Comparison of ENCODE assay signal across 8 cellular contexts in genomic region chr20:62181808-62182207, GRCh38. TPM values are rescaled to one million over a fixed set of nuclear protein-coding genes. Genes with fewer than 3 reads are reported as not detected.
DNase-seq lines count a peak whose midpoint lies in the region; ATAC-seq, FAIRE-seq and TF ChIP-seq lines count a peak whose summit lies in the region.

No MANE protein-coding gene starts in this region.

- H3K27me3 ChIP-seq in heart left ventricle = no peaks in the 10 kb centered on the region
- no peaks in the 10 kb centered on the region for H3K27me3 ChIP-seq in kidney epithelial cell (ENCODE audit: control insufficient read depth, insufficient read depth, low read length)
- no peaks in the 10 kb centered on the region for H3K27me3 ChIP-seq in transverse colon

- intact Hi-C loops in heart left ventricle (cut with DNase I) (loop anchor here in 5 of 10 donors (5.0 to 10.0 kb wide), 5 partner anchors 35 to 203 kb away; partner anchors contain the start of genes OSBPL2 (in 3 of the 5) and RPS21 (in 2 of the 5)), left ventricle myocardium superior (cut with micrococcal nuclease) (no loop called here), transverse colon (cut with DNase I; ENCODE audit: low total_unique reads) (loop anchor here (10.0 kb wide), 1 partner anchor 53 kb away; the partner anchor contains the start of gene OSBPL2)
- intact Hi-C loops in activated T-helper 1 cell treated with anti-CD3 and anti-CD28 coated beads, Interleukin-12 subunit alpha, Interleukin-12 subunit beta, Interleukin-2, Interleukin-4 antibody, amounts not matched to agents 30 ng/mL and 10 ng/mL and 1 ng/mL, durations not matched to agents 14 hours and 24 hours and 36 hours (cut with micrococcal nuclease) = loop anchor here (1.0 to 5.0 kb wide), 7 partner anchors 25 to 320 kb away; partner anchors contain the start of genes ADRM1, LSM14B and RPS21

- H3K4me1 ChIP-seq in heart left ventricle = peaks cover 4 to 25% (median 18%) of the 10 kb centered on the region in 12 donors
- peaks cover 7 to 20% (median 18%) of the 10 kb centered on the region in 4 donors for H3K4me1 ChIP-seq in transverse colon

- no peaks in the 10 kb centered on the region for H3K36me3 Mint-ChIP-seq in activated T-helper 1 cell treated with anti-CD3 and anti-CD28 coated beads, Interleukin-12 subunit alpha, Interleukin-12 subunit beta, Interleukin-2, Interleukin-4 antibody, amounts not matched to agents 30 ng/mL and 10 ng/mL and 1 ng/mL, durations not matched to agents 14 hours and 24 hours and 36 hours (ENCODE audit: low read depth)

- TF ChIP-seq CTCF in heart left ventricle (IDR thresholded peaks at IDR 0.05) = no peak
- no peak for TF ChIP-seq CTCF in kidney epithelial cell (IDR thresholded peaks at IDR 0.05; ENCODE audit: insufficient read depth, low read length, poor library complexity, severe bottlenecking)
- no peak for TF ChIP-seq CTCF in transverse colon (IDR thresholded peaks at IDR 0.05)

- peaks cover 32% of the 10 kb centered on the region for H3K4me1 Mint-ChIP-seq in activated T-helper 1 cell treated with anti-CD3 and anti-CD28 coated beads, Interleukin-12 subunit alpha, Interleukin-12 subunit beta, Interleukin-2, Interleukin-4 antibody, amounts not matched to agents 30 ng/mL and 10 ng/mL and 1 ng/mL, durations not matched to agents 14 hours and 24 hours and 36 hours (ENCODE audit: low read depth)

- H3K27ac ChIP-seq in heart left ventricle (peak overlapping the region in 7 of 12 donors; percentile 84 to 99 (median 96)), transverse colon (peak overlapping the region; percentile 94 to 98 (median 96))

- H3K9me3 ChIP-seq in heart left ventricle (no peaks in the 10 kb centered on the region), transverse colon (no peaks in the 10 kb centered on the region)

- ATAC-seq in heart left ventricle = no peak
- ATAC-seq in left ventricle myocardium superior = no peak
- no peak for ATAC-seq in GM21390 (IDR thresholded peaks at IDR 0.05; ENCODE audit: unreplicated experiment)

- peak overlapping the region in 10 of 12 donors; percentile 77 to 99 (median 95) for H3K4me3 ChIP-seq in heart left ventricle
- H3K4me3 ChIP-seq in kidney epithelial cell (ENCODE audit: low read depth, low read length) = peak overlapping the region; percentile 73
- H3K4me3 ChIP-seq in transverse colon = peak overlapping the region in 1 of 4 donors; percentile 88

- H3K36me3 ChIP-seq in heart left ventricle (peaks cover 0 to 30% (median 15%) of the 10 kb centered on the region in 9 donors), kidney epithelial cell (ENCODE audit: control insufficient read depth, insufficient read depth, low read length) (no peaks in the 10 kb centered on the region), transverse colon (no peaks in the 10 kb centered on the region)

- no peak for TF ChIP-seq POLR2A in heart left ventricle (IDR thresholded peaks at IDR 0.05)
- TF ChIP-seq POLR2A in transverse colon (IDR thresholded peaks at IDR 0.05) = no peak

- no peaks in the 10 kb centered on the region for H3K27me3 Mint-ChIP-seq in activated T-helper 1 cell treated with anti-CD3 and anti-CD28 coated beads, Interleukin-12 subunit alpha, Interleukin-12 subunit beta, Interleukin-2, Interleukin-4 antibody, amounts not matched to agents 30 ng/mL and 10 ng/mL and 1 ng/mL, durations not matched to agents 14 hours and 24 hours and 36 hours (ENCODE audit: insufficient read depth)

- no peak for DNase-seq in heart left ventricle
- no peak for DNase-seq in left ventricle myocardium superior
- DNase-seq in activated T-helper 1 cell treated with anti-CD3 and anti-CD28 coated beads, Interleukin-12 subunit alpha, Interleukin-12 subunit beta, Interleukin-2, Interleukin-4 antibody, amounts not matched to agents 30 ng/mL and 10 ng/mL and 1 ng/mL, durations not matched to agents 14 hours and 24 hours and 36 hours (ENCODE audit: low spot score) = no peak
- no peak for DNase-seq in kidney epithelial cell (ENCODE audit: low read depth)
- no peak for DNase-seq in transverse colon
- DNase-seq in NCI-H2196 (lab: John Stamatoyannopoulos, UW; ENCODE audit: unreplicated experiment) = no peak
- no peak for DNase-seq in HTR-8/SVneo (ENCODE audit: insufficient read length, low spot score)

- no peak for FAIRE-seq in HTR-8/SVneo (lab: Jason Lieb, UNC)

- H3K9me3 Mint-ChIP-seq in activated T-helper 1 cell treated with anti-CD3 and anti-CD28 coated beads, Interleukin-12 subunit alpha, Interleukin-12 subunit beta, Interleukin-2, Interleukin-4 antibody, amounts not matched to agents 30 ng/mL and 10 ng/mL and 1 ng/mL, durations not matched to agents 14 hours and 24 hours and 36 hours = no peaks in the 10 kb centered on the region

- peak overlapping the region; percentile 93 for H3K27ac Mint-ChIP-seq in activated T-helper 1 cell treated with anti-CD3 and anti-CD28 coated beads, Interleukin-12 subunit alpha, Interleukin-12 subunit beta, Interleukin-2, Interleukin-4 antibody, amounts not matched to agents 30 ng/mL and 10 ng/mL and 1 ng/mL, durations not matched to agents 14 hours and 24 hours and 36 hours

- no peak for TF ChIP-seq EP300 in transverse colon (IDR thresholded peaks at IDR 0.05; ENCODE audit: low read depth)

- peak overlapping the region; percentile 92 for H3K4me3 Mint-ChIP-seq in activated T-helper 1 cell treated with anti-CD3 and anti-CD28 coated beads, Interleukin-12 subunit alpha, Interleukin-12 subunit beta, Interleukin-2, Interleukin-4 antibody, amounts not matched to agents 30 ng/mL and 10 ng/mL and 1 ng/mL, durations not matched to agents 14 hours and 24 hours and 36 hours

- in situ Hi-C loops in transverse colon (cut with MboI; ENCODE audit: low pct_ligation_motif_present in 1 of 4, low pct_unique_long_range_greater_than_20kb in 1 of 4, low sequenced_read_pairs in 3 of 4) = no loop called here

- WGBS in heart left ventricle, 4 donors = 89 to 97% (median 91%) methylated on average over 2 of the region's 2 CpGs
- WGBS in transverse colon (ENCODE audit: low coverage in 1 of 2), 2 donors = 84 to 90% methylated on average over 2 of the region's 2 CpGs

RNA-seq across cellular contexts. Expression of gene MTG2, which starts 1.0 kb away (rescaled TPM):
- total RNA-seq in heart left ventricle (10 to 100 TPM; 20.7 to 36.8 (median 26.5) TPM), left ventricle myocardium superior (27.3 TPM), kidney epithelial cell (19.5 and 31.9 TPM in 2 replicates), transverse colon (10 to 100 TPM in 3 of 4 donors, 1 to 10 TPM in 1; 9.8 to 58.0 (median 23.1) TPM)
- 10 to 100 TPM; 28.9 to 40.7 TPM for polyA plus RNA-seq in heart left ventricle
- 45.4 and 46.3 TPM in 2 replicates for total RNA-seq in activated T-helper 1 cell treated with anti-CD3 and anti-CD28 coated beads, Interleukin-12 subunit alpha, Interleukin-12 subunit beta, Interleukin-2, Interleukin-4 antibody, amounts not matched to agents 30 ng/mL and 10 ng/mL and 1 ng/mL, durations not matched to agents 14 hours and 24 hours and 36 hours

RNA-seq across cellular contexts. Expression of gene SS18L1, which starts 38.2 kb away (rescaled TPM):
- total RNA-seq in heart left ventricle (10 to 100 TPM in 2 of 9 donors, 1 to 10 TPM in 7; 6.5 to 12.4 (median 8.6) TPM), left ventricle myocardium superior (10.7 TPM), kidney epithelial cell (9.6 and 15.9 TPM in 2 replicates), transverse colon (10 to 100 TPM; 14.7 to 23.2 (median 22.1) TPM)
- 1 to 10 TPM; 7.8 to 7.9 TPM for polyA plus RNA-seq in heart left ventricle
- 24.3 and 29.4 TPM in 2 replicates for total RNA-seq in activated T-helper 1 cell treated with anti-CD3 and anti-CD28 coated beads, Interleukin-12 subunit alpha, Interleukin-12 subunit beta, Interleukin-2, Interleukin-4 antibody, amounts not matched to agents 30 ng/mL and 10 ng/mL and 1 ng/mL, durations not matched to agents 14 hours and 24 hours and 36 hours

RNA-seq across cellular contexts. Expression of gene HRH3, which starts 38.3 kb away (rescaled TPM):
- not detected for total RNA-seq in heart left ventricle
- polyA plus RNA-seq in heart left ventricle = not detected
- total RNA-seq in left ventricle myocardium superior = not detected
- not detected in 2 replicates for total RNA-seq in activated T-helper 1 cell treated with anti-CD3 and anti-CD28 coated beads, Interleukin-12 subunit alpha, Interleukin-12 subunit beta, Interleukin-2, Interleukin-4 antibody, amounts not matched to agents 30 ng/mL and 10 ng/mL and 1 ng/mL, durations not matched to agents 14 hours and 24 hours and 36 hours
- not detected in 2 replicates for total RNA-seq in kidney epithelial cell
- total RNA-seq in transverse colon = not detected

RNA-seq across cellular contexts. Expression of gene PSMA7, which starts 38.6 kb away (rescaled TPM):
- total RNA-seq in heart left ventricle (100 to 1,000 TPM; 172 to 432 (median 233) TPM), left ventricle myocardium superior (240 TPM), kidney epithelial cell (412 and 420 TPM in 2 replicates), transverse colon (100 to 1,000 TPM; 154 to 241 (median 234) TPM)
- 100 to 1,000 TPM; 220 to 472 TPM for polyA plus RNA-seq in heart left ventricle
- total RNA-seq in activated T-helper 1 cell treated with anti-CD3 and anti-CD28 coated beads, Interleukin-12 subunit alpha, Interleukin-12 subunit beta, Interleukin-2, Interleukin-4 antibody, amounts not matched to agents 30 ng/mL and 10 ng/mL and 1 ng/mL, durations not matched to agents 14 hours and 24 hours and 36 hours = 444 and 450 TPM in 2 replicates

RNA-seq across cellular contexts. Expression of gene OSBPL2, which starts 56.5 kb away (rescaled TPM):
- total RNA-seq in heart left ventricle (10 to 100 TPM; 20.7 to 57.9 (median 40.3) TPM), left ventricle myocardium superior (60.0 TPM), kidney epithelial cell (26.5 and 30.3 TPM in 2 replicates), transverse colon (100 to 1,000 TPM in 1 of 4 donors, 10 to 100 TPM in 3; 36.2 to 101 (median 73.3) TPM)
- polyA plus RNA-seq in heart left ventricle = 10 to 100 TPM; 20.0 to 21.7 TPM
- total RNA-seq in activated T-helper 1 cell treated with anti-CD3 and anti-CD28 coated beads, Interleukin-12 subunit alpha, Interleukin-12 subunit beta, Interleukin-2, Interleukin-4 antibody, amounts not matched to agents 30 ng/mL and 10 ng/mL and 1 ng/mL, durations not matched to agents 14 hours and 24 hours and 36 hours = 27.0 and 31.6 TPM in 2 replicates
